ENCODE assay signal across 18 cellular contexts in genomic region chrX:151702021-151702714, GRCh38. TPM values are rescaled to one million over a fixed set of nuclear protein-coding genes. Genes with fewer than 3 reads are reported as not detected.
DNase-seq lines count a peak whose midpoint lies in the region; ATAC-seq and TF ChIP-seq lines count a peak whose summit lies in the region.
"Had no signal": no experiment of that assay in that cellular context is flagged by ENCODE, and none has a peak within 500 bp of the region (broad histone marks: within the 10 kb centered on the region; RNA-seq: fewer than 3 reads in every experiment).

No MANE protein-coding gene starts in this region.

- no peak overlapping the region for H3K27ac ChIP-seq in GM23248
- H3K27ac ChIP-seq in dorsolateral prefrontal cortex: no peak overlapping the region
- H3K27ac ChIP-seq: A549, BLaER1 had no signal

- no peak for ATAC-seq in HG03354 (IDR thresholded peaks at IDR 0.05; ENCODE audit: poor library complexity, severe bottlenecking, unreplicated experiment)
- ATAC-seq: A549, HCT116 had no signal

- peaks cover 18% of the 10 kb centered on the region for H3K4me1 ChIP-seq in GM23248 (ENCODE audit: insufficient read depth)
- H3K4me1 ChIP-seq: A549, BLaER1, Caco-2 had no signal

- no peak overlapping the region for H3K4me3 ChIP-seq in GM23248
- H3K4me3 ChIP-seq in dorsolateral prefrontal cortex: no peak overlapping the region
- H3K4me3 ChIP-seq: A549, BLaER1 had no signal

- 66 to 72% methylated on average over 4 to 8 of the region's 9 CpGs for WGBS in GM23248 (ENCODE audit: low coverage in 1 of 2, low lambda C conversion rate in 2 of 2, missing lambda C conversion rate in 2 of 2), 2 experiments

- H3K9me3 ChIP-seq in GM23248 (ENCODE audit: low read depth): no peaks in the 10 kb centered on the region
- H3K9me3 ChIP-seq: A549, BLaER1, Caco-2 had no signal

- no peaks in the 10 kb centered on the region for H3K36me3 ChIP-seq in GM23248 (ENCODE audit: low read depth)
- H3K36me3 ChIP-seq: BLaER1 had no signal

- H3K9me2 ChIP-seq in GM23248 (ENCODE audit: insufficient read depth): no peaks in the 10 kb centered on the region

- peak; percentile 59 for DNase-seq in AG20443 (ENCODE audit: low spot score)
- DNase-seq in GM23248: peak; percentile 53
- DNase-seq in dedifferentiated amniotic fluid mesenchymal stem cell (ENCODE audit: extremely low spot score): peak; percentile 40
- DNase-seq in posterior vena cava (ENCODE audit: low spot score): peak; percentile 58
- DNase-seq in dorsolateral prefrontal cortex: no peak
- no peak for DNase-seq in cerebellar cortex (ENCODE audit: low spot score)
- DNase-seq: AML-193; Caco-2; CD8-positive, alpha-beta memory T cell; DND-41; GDM1; IMR-90 had no signal

- in situ Hi-C loops in GM23248 (cut with MboI): no loop called here

- intact Hi-C loops in posterior vena cava (cut with DNase I) (no loop called here), dorsolateral prefrontal cortex (cut with DNase I) (no loop called here)

- H3K27me3 ChIP-seq in GM23248 (replicated peaks; ENCODE audit: insufficient read depth): no peaks in the 10 kb centered on the region
- peaks cover 0 to 81% (median 25%) of the 10 kb centered on the region in 45 donors for H3K27me3 ChIP-seq in dorsolateral prefrontal cortex

- no peak overlapping the region for H2AFZ ChIP-seq in GM23248

- H3K4me2 ChIP-seq in GM23248 (ENCODE audit: unreplicated experiment): no peak overlapping the region
- H3K4me2 ChIP-seq: A549, BLaER1 had no signal

- H4K20me1 ChIP-seq in GM23248 (ENCODE audit: insufficient read depth): no peaks in the 10 kb centered on the region

- H3K9ac ChIP-seq in GM23248: no peak overlapping the region
- H3K9ac ChIP-seq: BLaER1 had no signal

- TF ChIP-seq CTCF in dorsolateral prefrontal cortex (IDR thresholded peaks at IDR 0.05 in 54 of 56, conservative IDR thresholded peaks at IDR 0.05 in 2 of 56; ENCODE audit: low read depth in 1 of 56, partially characterized antibody in 56 of 56): no peak

- no peaks in the 10 kb centered on the region for H3K79me2 ChIP-seq in GM23248 (ENCODE audit: insufficient read depth)

- H3F3A ChIP-seq in GM23248 (ENCODE audit: insufficient read depth): 0 out of 2 replicates have a peak, but pooled peaks cover 2% of the 10 kb centered on the region

RNA-seq across cellular contexts. Expression of gene PRRG3, which starts 6.9 kb away (rescaled TPM):
- not detected in 2 replicates for total RNA-seq in GM23248 (2014; rRNA removed; shearing (Covaris generic))
- polyA plus RNA-seq in GM23248 (2016; fragmentation: Nextera tagmentation; extraction: Ambion mirVana): 0.14 and 0.21 TPM in 2 replicates
- total RNA-seq in posterior vena cava: 1 to 10 TPM in 1 of 2 donors, under 1 TPM in 1; 0.86 to 5.1 TPM
- total RNA-seq in dorsolateral prefrontal cortex: 10 to 100 TPM in 118 of 120 experiments, 1 to 10 TPM in 2; 8.6 to 39.0 (median 23.5) TPM
- total RNA-seq: Caco-2; CD8-positive, alpha-beta memory T cell; HT-29; IMR-90 had no signal
- polyA plus RNA-seq: A549; AG04450; CD8-positive, alpha-beta memory T cell; IMR-90 had no signal

RNA-seq across cellular contexts. Expression of gene FATE1, which starts 13.7 kb away (rescaled TPM):
- not detected in 2 replicates for total RNA-seq in GM23248 (2014; rRNA removed; shearing (Covaris generic))
- not detected in 2 replicates for polyA plus RNA-seq in GM23248 (2016; fragmentation: Nextera tagmentation; extraction: Ambion mirVana)
- total RNA-seq in posterior vena cava (not detected), dorsolateral prefrontal cortex (1 to 10 TPM in 58 of 120 experiments, under 1 TPM in 36, not detected in 26; 0.39 to 3.9 (median 1.1) TPM)
- total RNA-seq: Caco-2; CD8-positive, alpha-beta memory T cell; HT-29; IMR-90 had no signal
- polyA plus RNA-seq: A549; AG04450; CD8-positive, alpha-beta memory T cell; IMR-90 had no signal

RNA-seq across cellular contexts. Expression of gene CNGA2, which starts 32.4 kb away (rescaled TPM):
- total RNA-seq in GM23248 (2014; rRNA removed; shearing (Covaris generic)): not detected in 2 replicates
- polyA plus RNA-seq in GM23248 (2016; fragmentation: Nextera tagmentation; extraction: Ambion mirVana): not detected in 2 replicates
- total RNA-seq in posterior vena cava (not detected), dorsolateral prefrontal cortex (not detected)
- total RNA-seq: Caco-2; CD8-positive, alpha-beta memory T cell; HT-29; IMR-90 had no signal
- polyA plus RNA-seq: A549; AG04450; CD8-positive, alpha-beta memory T cell; IMR-90 had no signal

Comparison
In these comparisons a context has a peak if more than half of its experiments do, and no peak if none do; other contexts are left out.
1. DNase-seq: peak in AG20443 (single experiment), GM23248 (single experiment), dedifferentiated amniotic fluid mesenchymal stem cell (single experiment) and posterior vena cava (single experiment); none in dorsolateral prefrontal cortex (0 of 10) and cerebellar cortex (single experiment).